In the genomic region with DNA sequence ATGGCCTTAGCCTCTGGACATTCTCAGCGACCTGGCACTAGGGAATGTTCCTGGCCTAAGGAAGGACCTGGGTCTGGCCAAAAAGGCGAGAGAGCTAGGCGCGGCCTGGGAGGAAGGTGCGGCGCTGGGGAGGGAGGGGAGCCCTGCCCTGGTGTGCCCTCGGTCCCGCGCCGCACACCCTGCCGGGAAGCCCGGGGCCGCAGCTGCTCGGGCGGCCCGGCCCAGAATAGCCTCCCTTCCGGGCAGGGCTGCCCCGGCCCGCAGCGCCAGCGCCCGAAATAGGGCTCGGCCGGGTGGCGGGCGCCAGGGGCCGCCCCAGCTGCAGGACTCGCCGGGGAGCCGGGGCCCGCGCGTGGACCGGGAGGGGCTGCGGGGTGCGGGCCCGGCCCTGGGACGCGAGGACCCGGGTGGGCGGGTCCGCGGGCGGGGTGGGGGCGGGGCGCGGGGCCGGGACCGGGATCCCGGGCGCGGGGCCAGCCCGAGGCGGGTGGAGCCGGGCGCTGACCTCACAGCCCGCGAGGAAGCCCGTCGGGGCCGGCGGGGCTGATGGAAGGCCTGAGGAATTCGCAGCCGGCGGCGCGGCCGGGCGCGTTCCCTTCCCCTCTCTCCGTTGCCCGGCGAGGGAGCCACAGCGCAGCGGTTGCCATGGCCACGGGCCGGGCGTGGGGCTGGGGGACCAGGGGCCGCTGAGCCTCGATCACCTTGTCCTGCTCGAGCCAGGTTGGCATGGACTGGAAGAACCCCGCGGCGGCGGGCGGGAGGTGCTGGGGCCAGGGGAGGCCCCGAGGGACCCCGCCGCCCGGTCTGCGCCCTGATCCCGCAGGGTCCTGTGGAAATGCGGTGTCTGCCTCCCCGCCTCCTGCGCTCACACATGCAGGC, we compare ENCODE assay signal across 8 cellular contexts. TPM values are rescaled to one million over a fixed set of nuclear protein-coding genes. Genes with fewer than 3 reads are reported as not detected.
DNase-seq lines count a peak whose midpoint lies in the region; ATAC-seq and TF ChIP-seq lines count a peak whose summit lies in the region.

No MANE protein-coding gene starts in this region.

- TF ChIP-seq POLR2A in spleen (IDR thresholded peaks at IDR 0.05): no peak

- H3K9me3 ChIP-seq in NT2/D1 (ENCODE audit: insufficient read depth, low read length): no peaks in the 10 kb centered on the region
- H3K9me3 ChIP-seq in spleen: no peaks in the 10 kb centered on the region

- H3K27me3 ChIP-seq in NT2/D1 (ENCODE audit: insufficient read depth, insufficient read length): peaks cover 69% of the 10 kb centered on the region
- H3K27me3 ChIP-seq in spleen (replicated peaks in 1 of 7): peaks cover 0 to 6% (median 0%) of the 10 kb centered on the region in 7 donors

- peak overlapping the region; percentile 41 for H3K4me3 ChIP-seq in NT2/D1 (ENCODE audit: insufficient read length, low read depth)
- H3K4me3 ChIP-seq in coronary artery: peak overlapping the region; percentile 69
- H3K4me3 ChIP-seq in spleen: peak overlapping the region; percentile 26 to 69 (median 36)

- H3K27ac ChIP-seq in coronary artery: peak overlapping the region; percentile 96 to 97
- H3K27ac ChIP-seq in spleen: peak overlapping the region; percentile 74 to 92 (median 86)

- peak overlapping the region; percentile 78 for H3K9ac ChIP-seq in NT2/D1 (ENCODE audit: insufficient read length, low read depth)

- DNase-seq in GM10266 (ENCODE audit: extremely low spot score) (no peak), NT2/D1 (ENCODE audit: low read depth, low spot score) (no peak), coronary artery (ENCODE audit: low spot score) (peak; percentile 91), kidney tubule cell (ENCODE audit: low spot score) (peak; percentile 85), spleen (peak; percentile 92), cerebellar nuclear complex (lab: John Stamatoyannopoulos, UW) (no peak)

- intact Hi-C loops in spleen (cut with DNase I; ENCODE audit: low total_unique reads): no loop called here

- H3K36me3 ChIP-seq in NT2/D1 (ENCODE audit: insufficient read depth, insufficient read length, low read length) (no peaks in the 10 kb centered on the region), spleen (no peaks in the 10 kb centered on the region)

- no peak for ATAC-seq in HG02840 (IDR thresholded peaks at IDR 0.05; ENCODE audit: low FRiP score, unreplicated experiment)
- no peak for ATAC-seq in HG03039 (IDR thresholded peaks at IDR 0.05; ENCODE audit: unreplicated experiment)

- peak; percentile 8 for TF ChIP-seq CTCF in GM10266 (IDR thresholded peaks at IDR 0.05; ENCODE audit: control insufficient read depth, insufficient read depth, low read depth, missing control alignments)
- no peak for TF ChIP-seq CTCF in coronary artery (IDR thresholded peaks at IDR 0.05)
- TF ChIP-seq CTCF in spleen (IDR thresholded peaks at IDR 0.05 in 8 of 11, conservative IDR thresholded peaks at IDR 0.05 in 3 of 11): peak in 1 of 11 experiments; percentile 21

- WGBS in spleen, 5 donors: 5 to 10% (median 8%) methylated on average over 8 to 95 of the region's 95 CpGs

- peaks cover 17% of the 10 kb centered on the region for H3K4me1 ChIP-seq in NT2/D1 (ENCODE audit: insufficient read depth, insufficient read length)
- peaks cover 37 to 98% (median 92%) of the 10 kb centered on the region in 6 donors for H3K4me1 ChIP-seq in spleen

RNA-seq across cellular contexts. Expression of gene SOCS3, which starts 18.1 kb away (rescaled TPM):
- 100 to 1,000 TPM in 4 of 7 donors, 10 to 100 TPM in 3; 21.4 to 164 (median 103) TPM for total RNA-seq in spleen
- 10 to 100 TPM; 10.7 to 22.2 (median 12.2) TPM for polyA plus RNA-seq in spleen

RNA-seq across cellular contexts. Expression of gene PGS1, which starts 36.7 kb away (rescaled TPM):
- 100 to 1,000 TPM in 6 of 7 donors, 10 to 100 TPM in 1; 60.1 to 217 (median 112) TPM for total RNA-seq in spleen
- polyA plus RNA-seq in spleen: 10 to 100 TPM; 20.0 to 34.7 (median 20.5) TPM

Comparison
In these comparisons a context has a peak if more than half of its experiments do, and no peak if none do; other contexts are left out.
1. DNase-seq: peak in coronary artery (single experiment), kidney tubule cell (single experiment) and spleen (single experiment); none in GM10266 (single experiment), NT2/D1 (single experiment) and cerebellar nuclear complex (0 of 2).
2. Peak in every context shown above with its lines, with median percentiles within 50 percentile points of each other: H3K4me3 ChIP-seq.